Comparison of ENCODE assay signal across 22 cellular contexts in the genomic region with DNA sequence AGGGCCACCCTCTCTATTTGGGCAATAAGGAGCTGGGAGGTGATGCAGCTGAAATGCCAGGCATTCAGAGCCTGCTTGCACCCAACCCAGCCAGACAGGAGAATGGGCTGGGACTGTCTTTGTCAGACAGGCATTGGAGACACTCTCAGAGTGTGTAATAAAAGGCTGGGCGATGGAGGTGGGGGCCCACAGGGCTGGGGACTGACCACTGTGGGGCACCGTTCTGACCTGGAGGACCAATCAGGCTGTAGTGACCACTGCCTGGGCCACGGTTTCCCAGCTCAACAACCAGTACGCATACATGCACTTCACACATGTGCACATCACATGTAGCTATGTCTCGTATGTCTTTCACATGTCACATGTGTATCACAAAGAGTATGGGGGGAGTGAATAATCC. TPM values are rescaled to one million over a fixed set of nuclear protein-coding genes. Genes with fewer than 3 reads are reported as not detected.
DNase-seq lines count a peak whose midpoint lies in the region; ATAC-seq and TF ChIP-seq lines count a peak whose summit lies in the region.
"Had no signal": no experiment of that assay in that cellular context is flagged by ENCODE, and none has a peak within 500 bp of the region (broad histone marks: within the 10 kb centered on the region; RNA-seq: fewer than 3 reads in every experiment).

No MANE protein-coding gene starts in this region.

- H3K4me1 Mint-ChIP-seq in T-cell = peaks cover 3 to 15% (median 12%) of the 10 kb centered on the region in 3 donors

- H3K36me3 ChIP-seq in SK-N-SH (replicated peaks in 1 of 2; ENCODE audit: control insufficient read depth in 1 of 2, insufficient read depth in 2 of 2, low read length in 1 of 2) (no peaks in the 10 kb centered on the region), lower lobe of right lung (no peaks in the 10 kb centered on the region), neuronal stem cell (replicated peaks in 1 of 2; ENCODE audit: control insufficient read depth in 2 of 2, insufficient read depth in 2 of 2, low read length in 2 of 2) (peaks cover 17 to 69% of the 10 kb centered on the region in 2 donors), hepatocyte (replicated peaks; ENCODE audit: insufficient read depth, low read depth) (no peaks in the 10 kb centered on the region), SJCRH30 (no peaks in the 10 kb centered on the region)
- H3K36me3 ChIP-seq: BE2C had no signal

- no peak overlapping the region for H3K9ac ChIP-seq in SK-N-SH
- no peak overlapping the region for H3K9ac ChIP-seq in neuronal stem cell (ENCODE audit: low read depth, low read length, poor library complexity)

- H3K27ac ChIP-seq in SK-N-SH (ENCODE audit: low read depth in 2 of 2, low read length in 1 of 2) (no peak overlapping the region), lower lobe of right lung (no peak overlapping the region), neuronal stem cell (replicated peaks; ENCODE audit: low read length) (no peak overlapping the region), hepatocyte (no peak overlapping the region), SJCRH30 (no peak overlapping the region)
- H3K27ac ChIP-seq: 22Rv1, RWPE1 had no signal

- no peak overlapping the region for H4K8ac ChIP-seq in neuronal stem cell (ENCODE audit: low read depth, low read length)

- TF ChIP-seq CTCF in SK-N-SH (IDR thresholded peaks at IDR 0.05) = no peak
- TF ChIP-seq CTCF in lower lobe of right lung (IDR thresholded peaks at IDR 0.05) = no peak
- no peak for TF ChIP-seq CTCF in hepatocyte (IDR thresholded peaks at IDR 0.05; ENCODE audit: poor library complexity)

- DNase-seq in SK-N-SH (no peak), T-cell (no peak), lower lobe of right lung (peak; percentile 13), neuronal stem cell (ENCODE audit: low spot score) (no peak), hepatocyte (ENCODE audit: low spot score) (no peak), GM19240 (ENCODE audit: insufficient read length, low spot score) (no peak), SJCRH30 (no peak)
- DNase-seq: BE2C; CD8-positive, alpha-beta T cell; GDM1; MV-4-11; NCI-H1436; NCI-H2029 treated with DMSO at 0.1 percent for 48 hours; NCI-H510A; NCI-H774; PC-3 had no signal

- peak overlapping the region; percentile 38 for H3K23ac ChIP-seq in neuronal stem cell (ENCODE audit: low read depth, low read length, poor library complexity)

- no peaks in the 10 kb centered on the region for H3K36me3 Mint-ChIP-seq in T-cell
- H3K36me3 Mint-ChIP-seq: CD8-positive, alpha-beta T cell had no signal

- H3K9me2 ChIP-seq in SK-N-SH (no peaks in the 10 kb centered on the region), hepatocyte (replicated peaks; ENCODE audit: insufficient read depth) (no peaks in the 10 kb centered on the region)

- no peaks in the 10 kb centered on the region for H3K9me3 Mint-ChIP-seq in T-cell
- H3K9me3 Mint-ChIP-seq: CD8-positive, alpha-beta T cell; GM23338 had no signal

- H3K18ac ChIP-seq in neuronal stem cell (ENCODE audit: low read length) = no peak overlapping the region

- H3K27me3 Mint-ChIP-seq in T-cell = peaks cover 20 to 23% of the 10 kb centered on the region in 2 donors

- H3K4me2 ChIP-seq in SK-N-SH (no peak overlapping the region), neuronal stem cell (ENCODE audit: insufficient read depth, low read length, poor library complexity, severe bottlenecking) (no peak overlapping the region), hepatocyte (no peak overlapping the region)
- H3K4me2 ChIP-seq: GM23338 had no signal

- no peak overlapping the region for H2BK15ac ChIP-seq in neuronal stem cell (ENCODE audit: low read length)

- no peak overlapping the region for H3K4me3 ChIP-seq in SK-N-SH (ENCODE audit: low read depth in 2 of 2, low read length in 1 of 2)
- H3K4me3 ChIP-seq in lower lobe of right lung = no peak overlapping the region
- H3K4me3 ChIP-seq in neuronal stem cell (ENCODE audit: low read length in 2 of 2) = no peak overlapping the region
- no peak overlapping the region for H3K4me3 ChIP-seq in hepatocyte
- H3K4me3 ChIP-seq in SJCRH30 = no peak overlapping the region
- H3K4me3 ChIP-seq: GM12878, GM23338, K562 had no signal

- no peak overlapping the region for H2AFZ ChIP-seq in SK-N-SH (ENCODE audit: low read depth)
- no peak overlapping the region for H2AFZ ChIP-seq in neuronal stem cell (ENCODE audit: low read length)
- H2AFZ ChIP-seq in hepatocyte = no peak overlapping the region
- H2AFZ ChIP-seq: GM23338 had no signal

- WGBS in SK-N-SH (ENCODE audit: low lambda C conversion rate) = 93% methylated on average over 5 of the region's 5 CpGs
- WGBS in neuronal stem cell (ENCODE audit: extremely low coverage in 2 of 2, insufficient read length in 2 of 2, insufficient replicate concordance in 1 of 2), 2 donors = no CpG with 5 or more reads among the region's 5 CpGs
- WGBS in hepatocyte (ENCODE audit: low lambda C conversion rate, missing lambda C conversion rate) = 89% methylated on average over 5 of the region's 5 CpGs

- H4K91ac ChIP-seq in neuronal stem cell (ENCODE audit: low read depth, low read length, poor library complexity) = no peak overlapping the region

- no peaks in the 10 kb centered on the region for H3K79me2 ChIP-seq in SK-N-SH (ENCODE audit: insufficient read depth)
- H3K79me2 ChIP-seq in hepatocyte = no peaks in the 10 kb centered on the region

- H3K4me3 Mint-ChIP-seq in T-cell = peak overlapping the region in 2 of 3 donors; percentile 17 to 79
- H3K4me3 Mint-ChIP-seq: GM23338 had no signal

- H3K9me3 ChIP-seq in SK-N-SH = no peaks in the 10 kb centered on the region
- H3K9me3 ChIP-seq in lower lobe of right lung = no peaks in the 10 kb centered on the region
- no peaks in the 10 kb centered on the region for H3K9me3 ChIP-seq in neuronal stem cell (replicated peaks in 1 of 2; ENCODE audit: control insufficient read depth in 2 of 2, insufficient read depth in 1 of 2, low read depth in 1 of 2, low read length in 2 of 2)
- H3K9me3 ChIP-seq in hepatocyte (ENCODE audit: low read depth) = no peaks in the 10 kb centered on the region
- H3K9me3 ChIP-seq in SJCRH30 (replicated peaks) = no peaks in the 10 kb centered on the region
- H3K9me3 ChIP-seq: BE2C had no signal

- peaks cover 6% of the 10 kb centered on the region for H3F3A ChIP-seq in SK-N-SH (replicated peaks; ENCODE audit: insufficient read depth)

- H3K27ac Mint-ChIP-seq in T-cell = no peak overlapping the region
- H3K27ac Mint-ChIP-seq: CD8-positive, alpha-beta T cell; GM23338 had no signal

- no peak overlapping the region for H2BK5ac ChIP-seq in neuronal stem cell (ENCODE audit: low read length)

- intact Hi-C loops in lower lobe of right lung (cut with DNase I) = no loop called here

- no peak overlapping the region for H2BK120ac ChIP-seq in neuronal stem cell (ENCODE audit: low read depth, low read length)

- POLR2A ChIA-PET in SK-N-SH (lab: Yijun Ruan, JAX) (no interaction called here), T-cell (lab: Charles Lee) (interaction anchor here (0.5 to 1.3 kb wide), 3 partner anchors 53 to 1606 kb away, joined by 3 to 4 read pairs (median 3); a partner anchor contains a TSS)

- no peak for TF ChIP-seq RAD21 in SK-N-SH (IDR thresholded peaks at IDR 0.05; ENCODE audit: low read length)

- ATAC-seq in SK-N-SH treated with all-trans-retinoic acid at 6 μM for 48 hours = no peak
- no peak for ATAC-seq in T-cell (replicated peaks in 1 of 4)
- ATAC-seq in lower lobe of right lung = no peak
- ATAC-seq: CD8-positive, alpha-beta T cell; GM12878; GM23338; K562; PC-3 had no signal

- H3K4ac ChIP-seq in neuronal stem cell (ENCODE audit: low read length) = no peak overlapping the region

- H4K20me1 ChIP-seq in SK-N-SH (ENCODE audit: insufficient read depth) (no peaks in the 10 kb centered on the region), hepatocyte (ENCODE audit: insufficient read depth, poor library complexity, severe bottlenecking) (no peaks in the 10 kb centered on the region)

- CTCF ChIA-PET in SK-N-SH (lab: Yijun Ruan, JAX) (interaction anchor here (0.8 to 37.1 kb wide), 10 partner anchors 9 to 79 kb away, joined by 3 to 969 read pairs (median 6); a partner anchor contains a TSS), T-cell (lab: Charles Lee) (interaction anchor here in 1 of 2 donors (1.0 to 1.1 kb wide), 2 partner anchors 65 to 67 kb away, joined by 3 to 5 read pairs; no protein-coding TSS in a partner anchor)

- peaks cover 0 to 30% of the 10 kb centered on the region in 2 experiments; a peak in 1 of 4 replicates for H3K4me1 ChIP-seq in SK-N-SH (ENCODE audit: control insufficient read depth in 1 of 2, insufficient read depth in 2 of 2, low read depth in 1 of 2, low read length in 1 of 2)
- H3K4me1 ChIP-seq in lower lobe of right lung = peaks cover 16% of the 10 kb centered on the region
- peaks cover 18 to 23% of the 10 kb centered on the region in 2 donors for H3K4me1 ChIP-seq in neuronal stem cell (ENCODE audit: control insufficient read depth in 2 of 2, insufficient read depth in 1 of 2, low read depth in 1 of 2, low read length in 2 of 2)
- peaks cover 10% of the 10 kb centered on the region for H3K4me1 ChIP-seq in hepatocyte (ENCODE audit: insufficient read depth)
- H3K4me1 ChIP-seq in SJCRH30 = peaks cover 3% of the 10 kb centered on the region; the same call in 1 of the 2 replicates

- TF ChIP-seq EP300 in SK-N-SH (IDR thresholded peaks at IDR 0.05; ENCODE audit: borderline replicate concordance in 1 of 2, low read depth in 1 of 2, low read length in 1 of 2) = no peak

- no peak overlapping the region for H3K14ac ChIP-seq in neuronal stem cell (ENCODE audit: low read length)

- H3K79me1 ChIP-seq in neuronal stem cell (ENCODE audit: low read depth, low read length) = no peaks in the 10 kb centered on the region

- H2BK12ac ChIP-seq in neuronal stem cell (ENCODE audit: low read length) = no peak overlapping the region

- H3K27me3 ChIP-seq in SK-N-SH (ENCODE audit: insufficient read depth) (peaks cover 14% of the 10 kb centered on the region; the same call in 1 of the 2 replicates), lower lobe of right lung (ENCODE audit: low read depth) (peaks cover 21% of the 10 kb centered on the region), neuronal stem cell (ENCODE audit: control insufficient read depth in 3 of 3, insufficient read depth in 3 of 3, low read depth in 1 of 3, low read length in 3 of 3) (no peaks in the 10 kb centered on the region), hepatocyte (no peaks in the 10 kb centered on the region), SJCRH30 (no peaks in the 10 kb centered on the region)
- H3K27me3 ChIP-seq: BE2C had no signal

- no peak overlapping the region for H2AK5ac ChIP-seq in neuronal stem cell (ENCODE audit: low read depth, low read length)

RNA-seq across cellular contexts. Expression of a gene that starts 5.7 kb away (rescaled TPM):
- polyA plus RNA-seq in SK-N-SH (2012; rRNA removed) (0.37 and 0.43 TPM in 2 replicates), hepatocyte (14.8 and 33.0 TPM in 2 replicates)
- 0.22 and 0.23 TPM in 2 replicates for polyA plus RNA-seq in SK-N-SH (2012; cell fraction: cytosol; rRNA removed)
- polyA plus RNA-seq in SK-N-SH (2012; cell fraction: nucleus; rRNA removed) = 1.2 TPM in 2 replicates
- total RNA-seq in T-cell (under 1 TPM in 1 of 5 donors, not detected in 4; 0.06 TPM), lower lobe of right lung (not detected), hepatocyte (8.1 and 15.1 TPM in 2 replicates)
- 69.2 TPM for polyA plus RNA-seq in neuronal stem cell (2013, experiment 1 of 2)
- 70.9 TPM for polyA plus RNA-seq in neuronal stem cell (2013, experiment 2 of 2)
- 6.6 and 8.7 TPM in 2 replicates for total RNA-seq in SJCRH30 (2014; rRNA removed; shearing (Covaris generic))
- total RNA-seq: CD8-positive, alpha-beta T cell; K562; PC-3 had no signal
- polyA plus RNA-seq: K562 had no signal

RNA-seq across cellular contexts. Expression of a gene that starts 39.3 kb away (rescaled TPM):
- 0.15 and 0.21 TPM in 2 replicates for polyA plus RNA-seq in SK-N-SH (2012; rRNA removed)
- polyA plus RNA-seq in SK-N-SH (2012; cell fraction: cytosol; rRNA removed) = 0.13 and 0.24 TPM in 2 replicates
- polyA plus RNA-seq in SK-N-SH (2012; cell fraction: nucleus; rRNA removed) = 0.94 and 1.0 TPM in 2 replicates
- under 1 TPM in 4 of 5 donors, not detected in 1; 0.13 to 0.32 (median 0.15) TPM for total RNA-seq in T-cell
- total RNA-seq in lower lobe of right lung = 3.6 TPM
- 17.1 TPM for polyA plus RNA-seq in neuronal stem cell (2013, experiment 1 of 2)
- polyA plus RNA-seq in neuronal stem cell (2013, experiment 2 of 2) = 17.4 TPM
- 9.7 and 12.9 TPM in 2 replicates for total RNA-seq in hepatocyte
- 11.8 and 14.9 TPM in 2 replicates for polyA plus RNA-seq in hepatocyte
- total RNA-seq in SJCRH30 (2014; rRNA removed; shearing (Covaris generic)) = 7.3 and 8.6 TPM in 2 replicates
